30 cellular contexts compared by ENCODE assay signal in the genomic region with DNA sequence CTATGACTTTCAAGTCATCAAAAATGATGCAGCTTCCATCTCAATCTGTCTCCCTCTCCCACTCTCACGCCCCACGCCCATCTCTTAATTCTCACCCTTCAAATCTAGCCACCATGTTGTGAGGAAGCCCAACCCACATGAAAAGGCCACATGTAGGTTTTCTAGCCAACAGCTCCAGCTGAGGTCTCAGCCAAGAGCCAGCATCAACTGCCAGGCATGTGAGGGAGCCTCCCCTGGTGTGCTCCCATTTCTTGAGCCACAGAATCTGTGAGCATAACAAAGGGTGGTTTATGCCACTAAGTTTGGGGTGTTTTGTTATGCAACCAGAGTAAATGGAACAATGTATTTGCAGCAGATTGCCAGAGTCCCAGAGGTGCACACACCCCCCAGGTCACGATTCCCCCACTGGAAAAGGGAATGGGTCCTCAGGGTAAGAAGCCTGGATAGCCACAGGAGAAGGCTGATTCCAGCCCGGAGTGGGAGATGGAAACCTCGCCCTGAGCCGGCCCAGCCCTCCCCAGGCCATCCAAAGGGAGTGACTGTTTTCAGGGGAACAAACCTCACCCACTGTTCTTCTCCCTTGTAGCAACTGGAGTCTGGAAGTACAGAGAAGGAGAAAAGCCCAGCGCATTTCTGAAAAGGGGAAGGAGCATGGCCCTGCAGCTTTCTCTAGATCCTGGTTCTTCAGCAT. TPM values are rescaled to one million over a fixed set of nuclear protein-coding genes. Genes with fewer than 3 reads are reported as not detected.
"Had no signal": no experiment of that assay in that cellular context is flagged by ENCODE, and none has a peak within 500 bp of the region (broad histone marks: within the 10 kb centered on the region; RNA-seq: fewer than 3 reads in every experiment).

No MANE protein-coding gene starts in this region.

- H3K36me3 ChIP-seq: adrenal gland, ascending aorta, cardiac muscle cell, heart left ventricle, ovary, tibial nerve had no signal

- DNase-seq: activated CD4-positive, alpha-beta T cell treated with anti-CD3 and anti-CD28 coated beads for 48 hours; activated CD4-positive, alpha-beta T cell treated with anti-CD3 and anti-CD28 coated beads, Interleukin-2, amount 50 U/mL, for 48 hours; activated CD8-positive, alpha-beta memory T cell treated with anti-CD3 and anti-CD28 coated beads for 24 hours; activated effector memory CD4-positive, alpha-beta T cell treated with Interleukin-2 at 50 U/mL for 16 hours; activated naive CD4-positive, alpha-beta T cell treated with Interleukin-2 at 50 U/mL for 16 hours; activated naive CD8-positive, alpha-beta T cell treated with anti-CD3 and anti-CD28 coated beads for 36 hours; adrenal gland; cortex of kidney; effector memory CD8-positive, alpha-beta T cell; hypothalamus; kidney glomerular epithelial cell; mesendoderm; natural killer cell; ovary; stimulated activated CD4-positive, alpha-beta T cell treated with anti-CD3 and anti-CD28 coated beads, Interleukin-15, amount 100 ng/mL, for 24 hours; stimulated activated CD4-positive, alpha-beta T cell treated with anti-CD3 and anti-CD28 coated beads, Interleukin-2, amount 100 ng/mL, for 24 hours; stimulated activated naive CD4-positive, alpha-beta T cell; T-helper 1 cell had no signal

- H3K27ac ChIP-seq: ascending aorta, cardiac muscle cell, ovary, psoas muscle had no signal

- ATAC-seq: effector memory CD8-positive, alpha-beta T cell; left lobe of liver; natural killer cell; psoas muscle had no signal

- H3K4me1 ChIP-seq: adrenal gland, psoas muscle had no signal

- H3K4me2 ChIP-seq: smooth muscle cell had no signal

- H3K27me3 ChIP-seq: adrenal gland, ascending aorta, cardiac muscle cell, heart left ventricle, ovary, tibial nerve had no signal

- H3K9me3 ChIP-seq: ovary had no signal

- H3K4me3 ChIP-seq: adrenal gland, ascending aorta, cardiac muscle cell, heart left ventricle, lung, ovary, psoas muscle, smooth muscle cell, tibial nerve had no signal

RNA-seq across cellular contexts. Expression of a gene that starts 20.0 kb away (rescaled TPM):
- total RNA-seq: activated naive CD8-positive, alpha-beta T cell treated with anti-CD3 and anti-CD28 coated beads for 36 hours; adrenal gland; ascending aorta; cerebellum; lung; mononuclear cell; natural killer cell; ovary; psoas muscle; smooth muscle cell; temporal lobe; tibial nerve; urinary bladder had no signal
- polyA plus RNA-seq: adrenal gland, lung, ovary, smooth muscle cell had no signal
